18 cellular contexts compared by ENCODE assay signal in genomic region chr4:157713342-157713741, GRCh38.
DNase-seq lines count a peak whose midpoint lies in the region; ATAC-seq and TF ChIP-seq lines count a peak whose summit lies in the region.
"Had no signal": no experiment of that assay in that cellular context is flagged by ENCODE, and none has a peak within 500 bp of the region (broad histone marks: within the 10 kb centered on the region; RNA-seq: fewer than 3 reads in every experiment).

No MANE protein-coding gene starts in this region.

- POLR2A ChIA-PET in OCI-LY7 (lab: Charles Lee): no interaction called here

- H3K27ac Mint-ChIP-seq in natural killer cell: no peak overlapping the region
- H3K27ac Mint-ChIP-seq: activated T-cell treated with anti-CD3 and anti-CD28 coated beads, Interleukin-2, amount 50 U/mL, for 24 hours; HFFc6; naive B cell; T-helper 2 cell treated with Interferon-gamma antibody and Interleukin-4, amounts not matched to agents 5 μg/mL and 100 μg/mL, for 36 hours had no signal

- no peaks in the 10 kb centered on the region for H3K9me2 ChIP-seq in OCI-LY7 (ENCODE audit: insufficient read depth, low read length)

- DNase-seq in DMS53 (lab: John Stamatoyannopoulos, UW) (peak; percentile 68), NCI-H2171 (lab: John Stamatoyannopoulos, UW) (peak; percentile 70), left kidney (ENCODE audit: low read depth, low spot score) (peak; percentile 15), natural killer cell (no peak), OCI-LY7 (ENCODE audit: low spot score) (no peak), T-helper 9 cell (no peak)
- DNase-seq: activated CD4-positive, alpha-beta T cell treated with anti-CD3 and anti-CD28 coated beads for 48 hours; activated T-cell treated with anti-CD3 and anti-CD28 coated beads, Interleukin-2, amount 50 U/mL, for 24 hours; cortex of kidney; HFFc6; hippocampal formation; left ventricle myocardium inferior; naive B cell; NCI-H2227 treated with DMSO at 0.1 percent for 48 hours; testis had no signal

- no peaks in the 10 kb centered on the region for H3K27me3 Mint-ChIP-seq in natural killer cell (ENCODE audit: low read depth in 2 of 2)
- H3K27me3 Mint-ChIP-seq: activated T-cell treated with anti-CD3 and anti-CD28 coated beads, Interleukin-2, amount 50 U/mL, for 24 hours; naive B cell had no signal

- no peaks in the 10 kb centered on the region for H3K79me2 ChIP-seq in OCI-LY7 (ENCODE audit: insufficient read depth, low read depth, low read length)

- H3K36me3 ChIP-seq in OCI-LY7 (ENCODE audit: insufficient read depth, low read length): no peaks in the 10 kb centered on the region
- H3K36me3 ChIP-seq: left ventricle myocardium inferior had no signal

- no peak overlapping the region for H3K4me3 Mint-ChIP-seq in natural killer cell
- H3K4me3 Mint-ChIP-seq: activated T-cell treated with anti-CD3 and anti-CD28 coated beads, Interleukin-2, amount 50 U/mL, for 24 hours; HFFc6; naive B cell; T-helper 2 cell treated with Interferon-gamma antibody and Interleukin-4, amounts not matched to agents 5 μg/mL and 100 μg/mL, for 36 hours had no signal

- no TSS peak for BruUV-seq in OCI-LY7 (replicated peaks; lab: Mats Ljungman, UMichigan)

- CTCF ChIA-PET in OCI-LY7 (lab: Charles Lee; ENCODE audit: unreplicated experiment): no interaction called here

- no peaks in the 10 kb centered on the region for H4K20me1 ChIP-seq in OCI-LY7 (ENCODE audit: insufficient read depth, low read length)

- intact Hi-C loops in natural killer cell (cut with micrococcal nuclease) (no loop called here), OCI-LY7 (cut with micrococcal nuclease; ENCODE audit: unreplicated experiment) (no loop called here)

- H3K4me1 Mint-ChIP-seq in natural killer cell: no peaks in the 10 kb centered on the region
- H3K4me1 Mint-ChIP-seq: naive B cell had no signal

- no peaks in the 10 kb centered on the region for H3K9me3 ChIP-seq in OCI-LY7 (ENCODE audit: low read length)
- H3K9me3 ChIP-seq: left ventricle myocardium inferior, testis had no signal

- H3K36me3 Mint-ChIP-seq in natural killer cell: no peaks in the 10 kb centered on the region
- H3K36me3 Mint-ChIP-seq: naive B cell had no signal

- no peaks in the 10 kb centered on the region for H3K4me1 ChIP-seq in OCI-LY7 (ENCODE audit: insufficient read depth, low read length, poor library complexity, severe bottlenecking)
- H3K4me1 ChIP-seq: left ventricle myocardium inferior, testis had no signal

- H3K4me2 ChIP-seq in OCI-LY7 (ENCODE audit: low read length): no peak overlapping the region

- H3K4me3 ChIP-seq in OCI-LY7 (ENCODE audit: low read depth, low read length, poor library complexity, severe bottlenecking): no peak overlapping the region
- H3K4me3 ChIP-seq: left ventricle myocardium inferior, testis had no signal

- H2AFZ ChIP-seq in OCI-LY7 (ENCODE audit: low read length): no peak overlapping the region

- H3K27ac ChIP-seq in OCI-LY7 (ENCODE audit: low read depth, low read length, poor library complexity, severe bottlenecking): no peak overlapping the region
- H3K27ac ChIP-seq: left ventricle myocardium inferior, testis had no signal

- ATAC-seq in SK-N-SH treated with all-trans-retinoic acid at 6 μM for 48 hours (no peak), HG03378 (IDR thresholded peaks at IDR 0.05; ENCODE audit: unreplicated experiment) (no peak), natural killer cell (no peak)

- H3K9me3 Mint-ChIP-seq in natural killer cell: peaks cover 11% of the 10 kb centered on the region in 2 donors
- H3K9me3 Mint-ChIP-seq: T-helper 2 cell treated with Interferon-gamma antibody and Interleukin-4, amounts not matched to agents 5 μg/mL and 100 μg/mL, for 36 hours had no signal

- no peak for TF ChIP-seq CTCF in natural killer cell (IDR thresholded peaks at IDR 0.05)
- TF ChIP-seq CTCF in OCI-LY7 (conservative IDR thresholded peaks at IDR 0.05; ENCODE audit: low read length): no peak

TF ChIP-seq in SK-N-SH treated with all-trans-retinoic acid at 6 μM for 48 hours, 23 proteins besides CTCF, POLR2A, EP300 and RAD21:
- no peak for TF ChIP-seq TSHZ2 (CRISPR knock-in tag; IDR thresholded peaks at IDR 0.05)
- peak; percentile 73 for TF ChIP-seq ISL1 (CRISPR knock-in tag; IDR thresholded peaks at IDR 0.05)

Comparison
In these comparisons a context has a peak if more than half of its experiments do, and no peak if none do; other contexts are left out.
1. DNase-seq: peak in DMS53 (single experiment), NCI-H2171 (single experiment) and left kidney (single experiment); none in natural killer cell (single experiment), OCI-LY7 (single experiment) and T-helper 9 cell (single experiment).